1 cellular context compared by ENCODE assay signal in the genomic region with DNA sequence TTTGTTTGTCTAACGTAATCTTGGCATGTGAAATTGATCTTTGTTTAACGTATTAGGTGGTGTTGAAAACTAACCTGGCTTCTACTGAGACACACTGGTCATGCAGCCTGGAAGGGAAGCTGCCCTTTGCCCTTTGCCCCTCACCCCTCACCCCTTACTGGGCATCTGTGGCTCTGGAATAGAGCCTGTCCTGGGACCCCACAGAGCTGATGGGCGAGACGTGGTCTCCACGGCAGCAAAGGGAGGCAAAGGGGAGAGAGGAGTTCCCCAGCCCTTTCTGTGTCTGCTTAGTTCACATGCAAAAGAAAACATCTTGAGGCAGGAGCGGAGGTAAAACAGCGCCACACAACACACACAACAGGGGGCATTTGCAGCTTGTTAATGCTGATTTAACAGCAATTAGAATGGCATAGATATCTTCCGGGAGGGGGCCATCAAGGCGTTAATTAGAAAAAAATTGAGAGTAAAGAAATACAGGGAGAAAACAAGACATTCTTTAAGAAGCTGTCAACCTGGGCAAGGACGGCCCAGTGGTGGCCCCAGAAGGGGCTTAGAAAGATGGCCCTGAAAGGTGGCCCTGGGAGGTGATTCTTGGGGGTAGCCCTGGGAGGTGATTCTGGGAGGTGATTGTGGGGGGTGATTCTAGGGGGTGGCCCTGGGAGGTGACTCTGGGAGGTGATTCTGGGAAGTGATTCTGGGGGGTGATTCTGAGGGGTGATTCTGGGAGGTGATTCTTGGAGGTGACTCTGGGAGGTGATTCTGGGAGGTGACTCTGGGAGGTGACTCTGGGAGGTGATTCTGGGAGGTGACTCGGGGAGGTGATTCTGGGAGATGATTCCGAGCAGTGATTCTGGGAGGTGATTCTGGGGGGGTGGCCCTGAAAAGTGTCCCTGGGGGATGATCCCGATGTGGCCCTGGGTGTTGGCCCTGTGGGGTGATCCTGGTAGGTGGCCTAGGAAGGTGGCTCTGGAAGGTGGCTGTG.
TF ChIP-seq lines count a peak whose summit lies in the region.

No MANE protein-coding gene starts in this region.

TF ChIP-seq in WTC11, 78 proteins besides CTCF, POLR2A, EP300 and RAD21 (continued from another document):
- TF ChIP-seq, protein P1, sequence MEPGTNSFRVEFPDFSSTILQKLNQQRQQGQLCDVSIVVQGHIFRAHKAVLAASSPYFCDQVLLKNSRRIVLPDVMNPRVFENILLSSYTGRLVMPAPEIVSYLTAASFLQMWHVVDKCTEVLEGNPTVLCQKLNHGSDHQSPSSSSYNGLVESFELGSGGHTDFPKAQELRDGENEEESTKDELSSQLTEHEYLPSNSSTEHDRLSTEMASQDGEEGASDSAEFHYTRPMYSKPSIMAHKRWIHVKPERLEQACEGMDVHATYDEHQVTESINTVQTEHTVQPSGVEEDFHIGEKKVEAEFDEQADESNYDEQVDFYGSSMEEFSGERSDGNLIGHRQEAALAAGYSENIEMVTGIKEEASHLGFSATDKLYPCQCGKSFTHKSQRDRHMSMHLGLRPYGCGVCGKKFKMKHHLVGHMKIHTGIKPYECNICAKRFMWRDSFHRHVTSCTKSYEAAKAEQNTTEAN (CRISPR knock-in tag; IDR thresholded peaks at IDR 0.05): no peak
- no peak for TF ChIP-seq PRRX2 (CRISPR knock-in tag; IDR thresholded peaks at IDR 0.05)
- TF ChIP-seq, protein P2, sequence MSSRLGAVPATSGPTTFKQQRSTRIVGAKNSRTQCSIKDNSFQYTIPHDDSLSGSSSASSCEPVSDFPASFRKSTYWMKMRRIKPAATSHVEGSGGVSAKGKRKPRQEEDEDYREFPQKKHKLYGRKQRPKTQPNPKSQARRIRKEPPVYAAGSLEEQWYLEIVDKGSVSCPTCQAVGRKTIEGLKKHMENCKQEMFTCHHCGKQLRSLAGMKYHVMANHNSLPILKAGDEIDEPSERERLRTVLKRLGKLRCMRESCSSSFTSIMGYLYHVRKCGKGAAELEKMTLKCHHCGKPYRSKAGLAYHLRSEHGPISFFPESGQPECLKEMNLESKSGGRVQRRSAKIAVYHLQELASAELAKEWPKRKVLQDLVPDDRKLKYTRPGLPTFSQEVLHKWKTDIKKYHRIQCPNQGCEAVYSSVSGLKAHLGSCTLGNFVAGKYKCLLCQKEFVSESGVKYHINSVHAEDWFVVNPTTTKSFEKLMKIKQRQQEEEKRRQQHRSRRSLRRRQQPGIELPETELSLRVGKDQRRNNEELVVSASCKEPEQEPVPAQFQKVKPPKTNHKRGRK (CRISPR knock-in tag; IDR thresholded peaks at IDR 0.05; ENCODE audit: borderline replicate concordance): no peak
- TF ChIP-seq, protein P3, sequence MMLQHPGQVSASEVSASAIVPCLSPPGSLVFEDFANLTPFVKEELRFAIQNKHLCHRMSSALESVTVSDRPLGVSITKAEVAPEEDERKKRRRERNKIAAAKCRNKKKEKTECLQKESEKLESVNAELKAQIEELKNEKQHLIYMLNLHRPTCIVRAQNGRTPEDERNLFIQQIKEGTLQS (CRISPR knock-in tag; conservative IDR thresholded peaks at IDR 0.05): no peak
- TF ChIP-seq, protein P4, sequence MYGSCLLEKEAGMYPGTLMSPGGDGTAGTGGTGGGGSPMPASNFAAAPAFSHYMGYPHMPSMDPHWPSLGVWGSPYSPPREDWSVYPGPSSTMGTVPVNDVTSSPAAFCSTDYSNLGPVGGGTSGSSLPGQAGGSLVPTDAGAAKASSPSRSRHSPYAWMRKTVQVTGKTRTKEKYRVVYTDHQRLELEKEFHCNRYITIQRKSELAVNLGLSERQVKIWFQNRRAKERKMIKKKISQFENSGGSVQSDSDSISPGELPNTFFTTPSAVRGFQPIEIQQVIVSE (CRISPR knock-in tag; IDR thresholded peaks at IDR 0.05; ENCODE audit: borderline replicate concordance): no peak
- TF ChIP-seq, protein P5, sequence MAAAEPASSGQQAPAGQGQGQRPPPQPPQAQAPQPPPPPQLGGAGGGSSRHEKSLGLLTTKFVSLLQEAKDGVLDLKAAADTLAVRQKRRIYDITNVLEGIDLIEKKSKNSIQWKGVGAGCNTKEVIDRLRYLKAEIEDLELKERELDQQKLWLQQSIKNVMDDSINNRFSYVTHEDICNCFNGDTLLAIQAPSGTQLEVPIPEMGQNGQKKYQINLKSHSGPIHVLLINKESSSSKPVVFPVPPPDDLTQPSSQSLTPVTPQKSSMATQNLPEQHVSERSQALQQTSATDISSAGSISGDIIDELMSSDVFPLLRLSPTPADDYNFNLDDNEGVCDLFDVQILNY (CRISPR knock-in tag; IDR thresholded peaks at IDR 0.05): no peak
- TF ChIP-seq ELF4 (CRISPR knock-in tag; IDR thresholded peaks at IDR 0.05; ENCODE audit: low read depth): no peak
- no peak for TF ChIP-seq NFYB (CRISPR knock-in tag; conservative IDR thresholded peaks at IDR 0.05; ENCODE audit: low read depth)
- TF ChIP-seq ETV6 (CRISPR knock-in tag; IDR thresholded peaks at IDR 0.05): no peak
